Comparison of ENCODE assay signal across 1 cellular context in genomic region chr11:2836335-2837095, GRCh38.
A peak's percentile ranks its signal among the peaks of the same experiment; 100 is the strongest.
TF ChIP-seq lines count a peak whose summit lies in the region.

No MANE protein-coding gene starts in this region.

TF ChIP-seq in H1, 55 proteins besides CTCF, POLR2A, EP300 and RAD21 (continued from another document):
- TF ChIP-seq E2F6 (IDR thresholded peaks at IDR 0.05), result peak; percentile 69; the same call in 1 of the 2 replicates
